20 cellular contexts compared by ENCODE assay signal in the genomic region with DNA sequence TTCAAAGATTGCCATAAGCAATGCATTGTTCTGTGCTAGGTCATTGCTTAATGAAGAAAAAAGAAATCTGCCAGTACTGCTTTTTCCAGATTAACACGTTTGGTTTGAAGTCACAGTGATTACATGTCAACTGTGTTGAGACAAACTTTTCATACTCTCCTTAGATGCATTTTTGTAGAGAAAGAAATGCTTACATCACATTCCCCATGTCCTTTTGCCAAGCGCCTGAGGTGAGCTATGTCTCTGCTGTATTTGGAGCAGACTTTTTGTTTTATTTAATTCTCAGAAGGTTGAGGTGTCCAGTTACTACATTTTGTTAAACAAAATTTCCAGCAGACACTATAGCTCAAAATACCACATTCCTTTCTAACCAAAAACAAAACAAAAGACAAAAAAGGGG. TPM values are rescaled to one million over a fixed set of nuclear protein-coding genes. Genes with fewer than 3 reads are reported as not detected.
A peak's percentile ranks its signal among the peaks of the same experiment; 100 is the strongest.
DNase-seq lines count a peak whose midpoint lies in the region; ATAC-seq, FAIRE-seq and TF ChIP-seq lines count a peak whose summit lies in the region.
"Had no signal": no experiment of that assay in that cellular context is flagged by ENCODE, and none has a peak within 500 bp of the region (broad histone marks: within the 10 kb centered on the region; RNA-seq: fewer than 3 reads in every experiment).

No MANE protein-coding gene starts in this region.

- H3K4me1 Mint-ChIP-seq in immature natural killer cell: no peaks in the 10 kb centered on the region

- peaks cover 0 to 2% (median 0%) of the 10 kb centered on the region in 3 donors for H3K27me3 Mint-ChIP-seq in immature natural killer cell (ENCODE audit: low read depth in 3 of 3)
- H3K27me3 Mint-ChIP-seq: CD4-positive, alpha-beta T cell had no signal

- H3K27ac Mint-ChIP-seq in immature natural killer cell: no peak overlapping the region
- H3K27ac Mint-ChIP-seq: CD4-positive, alpha-beta T cell had no signal

- H3K9ac ChIP-seq in fibroblast of lung (ENCODE audit: insufficient read depth, low read length) (no peak overlapping the region), parathyroid adenoma (no peak overlapping the region)

- FAIRE-seq in bronchial epithelial cell (lab: Jason Lieb, UNC): no peak
- FAIRE-seq: GM19239, H54, HepG2 had no signal

- no peak overlapping the region for H3K27ac ChIP-seq in fibroblast of lung (ENCODE audit: insufficient read depth, low read length)
- no peak overlapping the region for H3K27ac ChIP-seq in parathyroid adenoma
- H3K27ac ChIP-seq: RWPE1 had no signal

- no peaks in the 10 kb centered on the region for H3K9me3 ChIP-seq in fibroblast of lung (ENCODE audit: control insufficient read depth, insufficient read depth, low read depth, low read length)
- H3K9me3 ChIP-seq in parathyroid adenoma (ENCODE audit: control insufficient read depth, low read length): no peaks in the 10 kb centered on the region
- H3K9me3 ChIP-seq: Caco-2 had no signal

- no peaks in the 10 kb centered on the region for H3K9me3 Mint-ChIP-seq in immature natural killer cell
- H3K9me3 Mint-ChIP-seq: CD4-positive, alpha-beta T cell had no signal

- peaks cover 0 to 3% (median 0%) of the 10 kb centered on the region in 3 donors for H3K36me3 Mint-ChIP-seq in immature natural killer cell

- no peak for ATAC-seq in GM18519 (IDR thresholded peaks at IDR 0.05; ENCODE audit: low FRiP score, unreplicated experiment)
- ATAC-seq: HepG2 had no signal

- no peak overlapping the region for H3K4me3 Mint-ChIP-seq in immature natural killer cell
- H3K4me3 Mint-ChIP-seq: CD4-positive, alpha-beta T cell had no signal

- H3K4me2 ChIP-seq in fibroblast of lung (ENCODE audit: extremely low read depth, insufficient read depth, low read length): no peak overlapping the region
- H3K4me2 ChIP-seq in parathyroid adenoma (ENCODE audit: low read length): peak overlapping the region; percentile 25

- H3K4me1 ChIP-seq in fibroblast of lung (ENCODE audit: control insufficient read depth, extremely low read depth, insufficient read depth, low read length) (no peaks in the 10 kb centered on the region), parathyroid adenoma (no peaks in the 10 kb centered on the region)
- H3K4me1 ChIP-seq: Caco-2 had no signal

- H2AFZ ChIP-seq in fibroblast of lung (ENCODE audit: low read length): no peak overlapping the region
- H2AFZ ChIP-seq in parathyroid adenoma: no peak overlapping the region

- no peaks in the 10 kb centered on the region for H3K27me3 ChIP-seq in bronchial epithelial cell (ENCODE audit: control insufficient read depth, insufficient read depth, low read length)
- no peaks in the 10 kb centered on the region for H3K27me3 ChIP-seq in fibroblast of lung (ENCODE audit: control insufficient read depth, insufficient read depth, low read length)
- H3K27me3 ChIP-seq in parathyroid adenoma (ENCODE audit: control insufficient read depth, insufficient read depth, low read length): no peaks in the 10 kb centered on the region

- DNase-seq in EH (ENCODE audit: low read depth) (peak; percentile 40), bronchial epithelial cell (ENCODE audit: low read depth) (peak; percentile 41), fibroblast of lung (ENCODE audit: low read depth in 2 of 2) (peak; percentile 41 to 44), immature natural killer cell (no peak)
- DNase-seq in activated effector memory CD4-positive, alpha-beta T cell treated with anti-CD3 and anti-CD28 coated beads, Interleukin-2, amount 50 U/mL, for 16 hours: no peak
- DNase-seq: Caco-2; CD4-positive, alpha-beta T cell; GF-D8; KG1; NCI-H1417 treated with DMSO at 0.1 percent for 48 hours; NCI-H187 treated with DMSO at 0.1 percent for 48 hours; NCI-H2227 treated with DMSO at 0.1 percent for 48 hours; NCI-H510A treated with DMSO at 0.1 percent for 48 hours; NCI-H82 had no signal

- H3K36me3 ChIP-seq in bronchial epithelial cell (ENCODE audit: control insufficient read depth, insufficient read depth, low read length) (no peaks in the 10 kb centered on the region), fibroblast of lung (ENCODE audit: control insufficient read depth, insufficient read depth, low read length) (no peaks in the 10 kb centered on the region), parathyroid adenoma (ENCODE audit: control insufficient read depth, insufficient read depth, low read length) (no peaks in the 10 kb centered on the region)

- H3K79me2 ChIP-seq in fibroblast of lung (ENCODE audit: control insufficient read depth, insufficient read depth, low read length) (no peaks in the 10 kb centered on the region), parathyroid adenoma (no peaks in the 10 kb centered on the region)

- H3K4me3 ChIP-seq in bronchial epithelial cell (ENCODE audit: low read depth, low read length) (no peak overlapping the region), fibroblast of lung (replicated peaks in 1 of 4; ENCODE audit: control extremely low read depth in 1 of 4, insufficient read depth in 1 of 4, low read depth in 3 of 4, low read length in 4 of 4) (no peak overlapping the region), parathyroid adenoma (ENCODE audit: low read depth, low read length) (no peak overlapping the region)

- H4K20me1 ChIP-seq in fibroblast of lung (ENCODE audit: control insufficient read depth, extremely low read depth, insufficient read depth, low read length): no peaks in the 10 kb centered on the region

- TF ChIP-seq CTCF in bronchial epithelial cell (IDR thresholded peaks at IDR 0.05; ENCODE audit: insufficient read depth, low read length, severe bottlenecking) (no peak), fibroblast of lung (conservative IDR thresholded peaks at IDR 0.05 in 1 of 2, IDR thresholded peaks at IDR 0.05 in 1 of 2; ENCODE audit: low read depth in 1 of 2, low read length in 2 of 2) (no peak), parathyroid adenoma (IDR thresholded peaks at IDR 0.05) (no peak)

RNA-seq across cellular contexts. Expression of gene LACC1, which starts 16.2 kb away (rescaled TPM):
- 6.1 and 8.7 TPM in 2 replicates for total RNA-seq in bronchial epithelial cell
- 8.9 and 11.3 TPM in 2 replicates for total RNA-seq in fibroblast of lung
- polyA plus RNA-seq in fibroblast of lung: 5.5 and 6.9 TPM in 2 replicates
- 5.5 and 5.6 TPM in 2 replicates for polyA plus RNA-seq in fibroblast of lung (2012)
- 2.4 TPM in 1 of 2 replicates, not detected in the other for polyA minus RNA-seq in fibroblast of lung (ENCODE audit: low replicate concordance)
- polyA plus RNA-seq in immature natural killer cell: 1 to 10 TPM in 1 of 3 donors, under 1 TPM in 1, not detected in 1; 0.41 to 1.1 TPM

RNA-seq across cellular contexts. Expression of gene CCDC122, which starts 16.4 kb away (rescaled TPM):
- total RNA-seq in bronchial epithelial cell: 4.7 and 11.9 TPM in 2 replicates
- total RNA-seq in fibroblast of lung: 6.8 and 7.2 TPM in 2 replicates
- polyA plus RNA-seq in fibroblast of lung: 1.2 and 2.0 TPM in 2 replicates
- 3.2 and 6.4 TPM in 2 replicates for polyA plus RNA-seq in fibroblast of lung (2012)
- 0.75 TPM in 1 of 2 replicates, not detected in the other for polyA minus RNA-seq in fibroblast of lung (ENCODE audit: low replicate concordance)
- 1 to 10 TPM in 2 of 3 donors, under 1 TPM in 1; 0.84 to 6.9 (median 2.7) TPM for polyA plus RNA-seq in immature natural killer cell

Comparison
In these comparisons a context has a peak if more than half of its experiments do, and no peak if none do; other contexts are left out.
1. DNase-seq: peak in EH (single experiment), bronchial epithelial cell (single experiment) and fibroblast of lung (2 of 2); none in activated effector memory CD4-positive, alpha-beta T cell treated with anti-CD3 and anti-CD28 coated beads, Interleukin-2, amount 50 U/mL, for 16 hours (single experiment) and immature natural killer cell (0 of 3).